ENCODE assay signal across 8 cellular contexts in the genomic region with DNA sequence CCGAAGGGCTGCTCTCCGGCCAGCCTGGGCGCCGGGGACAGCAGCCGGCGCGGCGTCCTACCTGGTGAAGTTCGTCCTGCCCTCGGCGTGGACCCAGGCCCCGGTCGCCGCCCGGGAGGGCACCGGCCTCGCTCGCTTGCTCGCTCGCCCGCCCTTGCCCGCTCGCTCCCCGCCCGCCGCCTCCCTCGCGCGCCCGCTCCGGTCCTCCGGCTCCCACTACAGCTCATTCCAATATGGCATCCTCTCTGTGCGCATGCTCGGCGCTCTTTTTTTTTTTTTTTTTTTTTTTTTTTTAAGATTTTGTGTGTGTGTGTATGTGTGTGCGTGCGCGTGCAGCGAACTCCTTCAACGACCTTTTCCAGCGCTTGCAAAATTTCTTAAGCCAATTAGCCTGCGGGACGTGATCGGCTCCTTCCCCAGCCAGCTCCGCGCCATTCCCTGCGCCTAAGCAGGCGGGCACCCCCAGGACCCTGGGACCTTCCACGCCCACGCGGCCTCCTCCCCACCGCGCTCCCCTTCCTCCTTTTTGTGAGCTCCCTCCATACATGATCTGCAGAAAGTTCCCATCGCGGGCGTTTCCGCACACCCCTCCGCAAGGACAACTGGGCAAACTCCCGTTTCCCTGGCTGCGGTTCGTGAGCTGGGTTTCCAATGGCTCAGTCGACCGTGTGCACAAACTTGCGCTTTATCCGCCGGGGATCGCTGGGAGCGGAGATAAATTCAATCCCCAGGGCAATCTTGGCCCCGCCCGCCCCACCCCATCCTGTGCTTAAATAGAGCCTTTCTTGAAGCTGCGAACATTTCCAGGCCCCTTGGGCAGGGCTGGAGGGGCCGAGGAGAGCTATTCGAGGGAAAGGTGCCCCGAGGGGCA. TPM values are rescaled to one million over a fixed set of nuclear protein-coding genes. Genes with fewer than 3 reads are reported as not detected.
A peak's percentile ranks its signal among the peaks of the same experiment; 100 is the strongest.
DNase-seq lines count a peak whose midpoint lies in the region; ATAC-seq lines count a peak whose summit lies in the region.

A gene (minus strand): TSS at position 235 of the 871 bp plus-strand sequence. CDS start 29,136 bp downstream, outside the sequence.

- H3K4me1 Mint-ChIP-seq in activated naive CD8-positive, alpha-beta T cell treated with anti-CD3 and anti-CD28 coated beads for 36 hours = peaks cover 36% of the 10 kb centered on the region

- intact Hi-C loops in head of caudate nucleus (cut with DNase I) = loop anchor here (5.0 kb wide), 1 partner anchor 494 kb away; no protein-coding TSS in a partner anchor

- H3K36me3 Mint-ChIP-seq in activated naive CD8-positive, alpha-beta T cell treated with anti-CD3 and anti-CD28 coated beads for 36 hours = peaks cover 12% of the 10 kb centered on the region

- in situ Hi-C loops in ACHN (cut with HindIII; ENCODE audit: low pct_ligation_motif_present, low pct_unique_long_range_greater_than_20kb, low sequenced_read_pairs) = no loop called here

- H3K27me3 Mint-ChIP-seq in activated naive CD8-positive, alpha-beta T cell treated with anti-CD3 and anti-CD28 coated beads for 36 hours = peaks cover 16% of the 10 kb centered on the region

- DNase-seq in ACHN (peak; percentile 42), SIG-M5 treated with dmso at 0.1 percent for 504 hours (lab: John Stamatoyannopoulos, UW; ENCODE audit: unreplicated experiment) (peak; percentile 76), head of caudate nucleus (peak in 40 of 42 donors; percentile 43 to 88 (median 76)), occipital lobe (lab: John Stamatoyannopoulos, UW) (peak; percentile 30)
- peak; percentile 71 for DNase-seq in activated naive CD8-positive, alpha-beta T cell treated with anti-CD3 and anti-CD28 coated beads for 36 hours

- peak within 1 kb of the TSS; percentile 95 for H3K27ac Mint-ChIP-seq in activated naive CD8-positive, alpha-beta T cell treated with anti-CD3 and anti-CD28 coated beads for 36 hours

- peak within 1 kb of the TSS; percentile 97 for H3K4me3 Mint-ChIP-seq in activated naive CD8-positive, alpha-beta T cell treated with anti-CD3 and anti-CD28 coated beads for 36 hours

- no peaks in the 10 kb centered on the region for H3K9me3 Mint-ChIP-seq in activated naive CD8-positive, alpha-beta T cell treated with anti-CD3 and anti-CD28 coated beads for 36 hours

- ATAC-seq in GM18907 (IDR thresholded peaks at IDR 0.05; ENCODE audit: unreplicated experiment) (peak; percentile 42), HG03439 (IDR thresholded peaks at IDR 0.05; ENCODE audit: unreplicated experiment) (peak; percentile 49), HG02623 (IDR thresholded peaks at IDR 0.05; ENCODE audit: unreplicated experiment) (no peak)

RNA-seq across cellular contexts. Expression of the gene that starts here (rescaled TPM):
- total RNA-seq in activated naive CD8-positive, alpha-beta T cell treated with anti-CD3 and anti-CD28 coated beads for 36 hours = 10 to 100 TPM; 22.0 to 23.1 TPM
- total RNA-seq in occipital lobe = 17.8 TPM
